In the genomic region with DNA sequence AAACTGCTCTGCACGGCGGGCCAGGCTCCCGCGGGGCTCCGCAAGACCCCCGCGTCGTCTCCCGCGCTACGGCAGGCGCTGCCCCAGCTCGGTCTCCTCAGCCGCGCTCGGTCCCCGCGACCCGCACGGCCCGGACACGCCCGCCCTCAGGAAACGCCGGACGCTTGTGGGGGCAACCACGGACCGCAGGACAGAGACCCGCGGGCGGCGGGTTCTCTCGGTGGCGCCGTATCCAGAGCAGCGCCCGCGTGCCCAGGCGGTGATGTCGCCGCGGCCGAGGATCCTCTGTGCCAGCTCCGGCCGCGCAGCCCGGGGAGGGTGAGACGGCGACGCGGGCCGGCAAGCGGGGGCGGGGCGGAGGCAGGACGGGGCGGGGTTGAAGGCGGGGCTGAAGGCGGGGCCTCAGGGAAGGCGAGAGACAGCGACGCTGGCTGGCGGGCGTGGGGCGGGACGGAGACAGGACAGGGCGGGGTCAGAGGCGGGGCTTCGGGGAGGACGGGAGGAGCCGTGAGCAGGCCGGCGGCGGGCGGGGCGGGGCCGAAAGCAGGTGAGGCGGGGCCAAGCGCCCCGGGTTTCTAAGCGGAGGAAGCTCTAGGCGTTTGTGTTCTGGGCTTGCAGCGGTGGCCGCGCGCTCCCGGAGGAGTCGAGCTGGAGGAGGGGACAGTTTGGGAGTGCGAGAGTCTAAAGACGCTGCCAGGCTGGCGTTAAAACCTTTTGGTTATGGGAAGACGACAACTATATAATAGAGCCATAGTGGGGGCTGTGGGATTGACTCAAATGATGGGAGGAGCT, we compare ENCODE assay signal across 8 cellular contexts. TPM values are rescaled to one million over a fixed set of nuclear protein-coding genes. Genes with fewer than 3 reads are reported as not detected.
DNase-seq lines count a peak whose midpoint lies in the region; ATAC-seq and TF ChIP-seq lines count a peak whose summit lies in the region.

A gene (minus strand): TSS at position 289 of the 792 bp plus-strand sequence. CDS start 2,112 bp downstream, outside the sequence.

- DNase-seq in BE2C (peak; percentile 95), NCI-H526 treated with DMSO at 0.1 percent for 48 hours (lab: John Stamatoyannopoulos, UW) (peak; percentile 84), lung (ENCODE audit: low spot score) (peak; percentile 99)
- peak; percentile 100 for DNase-seq in activated CD8-positive, alpha-beta memory T cell treated with anti-CD3 and anti-CD28 coated beads for 24 hours
- peak; percentile 95 for DNase-seq in effector CD4-positive, alpha-beta T cell
- DNase-seq in stimulated activated CD4-positive, alpha-beta T cell treated with anti-CD3 and anti-CD28 coated beads, Interleukin-4, amount 100 ng/mL, for 48 hours (ENCODE audit: low read depth in 2 of 2), result peak; percentile 96 to 99

- H3K4me1 ChIP-seq in BE2C (no peaks in the 10 kb centered on the region), lung (ENCODE audit: control insufficient read depth in 2 of 2, insufficient read depth in 2 of 2, low read length in 2 of 2) (peaks cover 0 to 3% of the 10 kb centered on the region in 2 donors)

- TF ChIP-seq CTCF in BE2C (IDR thresholded peaks at IDR 0.05; ENCODE audit: low read depth, low read length) (no peak), lung (IDR thresholded peaks at IDR 0.05; ENCODE audit: control extremely low read depth, extremely low read depth) (no peak)

- ATAC-seq in GM19328 (IDR thresholded peaks at IDR 0.05; ENCODE audit: unreplicated experiment), result peak; percentile 99
- peak; percentile 95 for ATAC-seq in HG03460 (IDR thresholded peaks at IDR 0.05; ENCODE audit: unreplicated experiment)
- peak; percentile 99 for ATAC-seq in lung (ENCODE audit: insufficient read depth, low FRiP score)

- peak within 1 kb of the TSS; percentile 75 for H3K4me3 ChIP-seq in BE2C (ENCODE audit: low read depth, low read length)
- peak within 1 kb of the TSS; percentile 43 for H3K4me3 ChIP-seq in lung

- H3K27me3 ChIP-seq in BE2C (no peaks in the 10 kb centered on the region), lung (ENCODE audit: control insufficient read depth, insufficient read depth) (no peaks in the 10 kb centered on the region)

- no peaks in the 10 kb centered on the region for H3K9me3 ChIP-seq in BE2C
- H3K9me3 ChIP-seq in lung (ENCODE audit: control insufficient read depth in 2 of 2, insufficient read depth in 1 of 2, low read length in 1 of 2), result no peaks in the 10 kb centered on the region

- WGBS in lung, 2 donors, result 1% methylated on average over 85 to 92 of the region's 92 CpGs

- H3K36me3 ChIP-seq in BE2C, result no peaks in the 10 kb centered on the region
- H3K36me3 ChIP-seq in lung (ENCODE audit: control insufficient read depth in 2 of 2, insufficient read depth in 2 of 2, low read length in 2 of 2), result peaks cover 0 to 1% of the 10 kb centered on the region in 2 donors

- H3K27ac ChIP-seq in lung (ENCODE audit: low read depth in 1 of 2, low read length in 1 of 2), result peak within 1 kb of the TSS; percentile 68 to 75

RNA-seq across cellular contexts. Expression of the gene that starts here (rescaled TPM):
- 0.69 TPM for polyA plus RNA-seq in BE2C (2012; ENCODE audit: insufficient read depth, insufficient read length, low read depth)
- 10 to 100 TPM in 1 of 2 donors, 1 to 10 TPM in 1; 9.0 to 13.0 TPM for total RNA-seq in lung
- polyA plus RNA-seq in lung, result 1 to 10 TPM; 1.4 to 2.2 TPM

Comparison
In these comparisons a context has a peak if more than half of its experiments do, and no peak if none do; other contexts are left out.
1. Peak in every context shown above with its lines: DNase-seq, ATAC-seq, H3K4me3 ChIP-seq and H3K27ac ChIP-seq.